In the genomic region with DNA sequence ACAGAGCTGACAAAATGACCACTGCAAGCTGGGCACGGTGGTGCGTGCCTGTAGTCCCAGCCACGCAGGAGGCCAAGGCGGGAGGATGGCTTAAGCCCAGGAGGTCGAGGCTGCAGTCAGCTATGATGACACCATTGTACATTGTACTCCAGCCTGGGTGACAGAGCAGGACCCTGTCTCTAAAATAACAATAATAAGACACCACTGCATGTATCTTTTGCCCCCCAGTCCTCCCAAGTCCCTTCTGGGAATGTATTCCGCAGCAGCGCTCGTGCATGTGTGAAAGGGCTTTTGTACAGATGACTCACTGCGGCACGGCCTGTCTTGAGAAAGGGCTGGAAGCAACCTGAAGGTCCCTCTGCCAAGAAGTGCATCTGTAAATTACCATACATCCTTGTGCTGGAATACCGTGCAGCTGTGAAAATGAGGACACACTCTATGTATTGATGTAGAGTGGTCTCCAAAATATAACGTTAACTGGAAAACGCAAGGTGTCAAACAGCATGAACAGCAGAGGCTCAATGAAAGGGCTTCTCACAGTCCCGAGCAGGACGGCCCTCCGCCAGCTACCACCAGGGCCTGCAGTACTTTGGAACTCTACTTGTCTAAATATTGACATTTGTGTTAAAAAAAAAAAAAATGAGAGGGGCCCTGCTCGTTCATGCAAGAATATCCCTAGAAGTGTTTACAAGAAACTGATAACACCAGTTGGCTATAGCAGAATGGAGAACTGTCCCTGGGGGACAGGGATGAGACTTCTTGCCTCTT, we compare ENCODE assay signal across 15 cellular contexts. TPM values are rescaled to one million over a fixed set of nuclear protein-coding genes. Genes with fewer than 3 reads are reported as not detected.
DNase-seq lines count a peak whose midpoint lies in the region; ATAC-seq lines count a peak whose summit lies in the region.
"Had no signal": no experiment of that assay in that cellular context is flagged by ENCODE, and none has a peak within 500 bp of the region (broad histone marks: within the 10 kb centered on the region; RNA-seq: fewer than 3 reads in every experiment).

No MANE protein-coding gene starts in this region.

- H3K27ac Mint-ChIP-seq in T-helper 17 cell = no peak overlapping the region
- H3K27ac Mint-ChIP-seq: activated naive CD4-positive, alpha-beta T cell treated with anti-CD3 and anti-CD28 coated beads, Interleukin-2, amount 10 ng/mL, durations not matched to agents 7 days and 5 days had no signal

- DNase-seq in ELR (ENCODE audit: low read depth) (peak; percentile 46), astrocyte of the hippocampus (ENCODE audit: low read depth, low spot score) (peak; percentile 74), iris pigment epithelial cell (ENCODE audit: low read depth) (peak; percentile 87), sciatic nerve (ENCODE audit: low spot score) (no peak), HPDE6-E6E7 (ENCODE audit: extremely low spot score) (no peak), RKO (ENCODE audit: low spot score) (no peak), T-helper 17 cell (no peak), SW480 (ENCODE audit: low spot score) (no peak)
- DNase-seq: activated CD8-positive, alpha-beta T cell treated with anti-CD3 and anti-CD28 coated beads, Interleukin-2, amount 10 ng/mL, durations not matched to agents 7 days and 5 days; activated naive CD4-positive, alpha-beta T cell treated with anti-CD3 and anti-CD28 coated beads, Interleukin-2, amount 10 ng/mL, durations not matched to agents 7 days and 5 days; BE2C; effector memory CD8-positive, alpha-beta T cell; GF-D8; midbrain; small intestine had no signal

- peaks cover 4% of the 10 kb centered on the region for H3K4me1 Mint-ChIP-seq in T-helper 17 cell
- H3K4me1 Mint-ChIP-seq: activated naive CD4-positive, alpha-beta T cell treated with anti-CD3 and anti-CD28 coated beads, Interleukin-2, amount 10 ng/mL, durations not matched to agents 7 days and 5 days had no signal

- no peaks in the 10 kb centered on the region for H3K9me3 ChIP-seq in T-helper 17 cell (ENCODE audit: control insufficient read depth, low read length, poor library complexity, severe bottlenecking)
- H3K9me3 ChIP-seq: BE2C had no signal

- intact Hi-C loops in sciatic nerve (cut with DNase I) = no loop called here

- no peaks in the 10 kb centered on the region for H3K27me3 Mint-ChIP-seq in T-helper 17 cell
- H3K27me3 Mint-ChIP-seq: activated naive CD4-positive, alpha-beta T cell treated with anti-CD3 and anti-CD28 coated beads, Interleukin-2, amount 10 ng/mL, durations not matched to agents 7 days and 5 days; effector memory CD8-positive, alpha-beta T cell had no signal

- ATAC-seq in sciatic nerve (peak; percentile 65), T-helper 17 cell (no peak)
- ATAC-seq: activated CD8-positive, alpha-beta T cell treated with anti-CD3 and anti-CD28 coated beads, Interleukin-2, amount 10 ng/mL, durations not matched to agents 7 days and 5 days; effector memory CD8-positive, alpha-beta T cell had no signal

- no peak overlapping the region for H3K4me3 Mint-ChIP-seq in T-helper 17 cell
- H3K4me3 Mint-ChIP-seq: activated CD8-positive, alpha-beta T cell treated with anti-CD3 and anti-CD28 coated beads, Interleukin-2, amount 10 ng/mL, durations not matched to agents 7 days and 5 days; activated naive CD4-positive, alpha-beta T cell treated with anti-CD3 and anti-CD28 coated beads, Interleukin-2, amount 10 ng/mL, durations not matched to agents 7 days and 5 days; effector memory CD8-positive, alpha-beta T cell had no signal

- H3K36me3 Mint-ChIP-seq in T-helper 17 cell (ENCODE audit: low read depth) = no peaks in the 10 kb centered on the region

RNA-seq across cellular contexts. Expression of gene CDC42EP2, which starts 9.0 kb away (rescaled TPM):
- 34.7 TPM for total RNA-seq in sciatic nerve
- total RNA-seq in T-helper 17 cell = under 1 TPM in 1 of 2 donors, not detected in 1; 0.55 TPM

RNA-seq across cellular contexts. Expression of gene DPF2, which starts 28.0 kb away (rescaled TPM):
- total RNA-seq in sciatic nerve (62.5 TPM), T-helper 17 cell (10 to 100 TPM; 49.1 to 62.6 TPM)

RNA-seq across cellular contexts. Expression of gene POLA2, which starts 43.9 kb away (rescaled TPM):
- total RNA-seq in sciatic nerve = 5.5 TPM
- total RNA-seq in T-helper 17 cell = 10 to 100 TPM; 13.0 to 15.4 TPM

RNA-seq across cellular contexts. Expression of gene TIGD3, which starts 48.9 kb away (rescaled TPM):
- total RNA-seq in sciatic nerve (not detected), T-helper 17 cell (under 1 TPM; 0.21 to 0.45 TPM)

Comparison
In these comparisons a context has a peak if more than half of its experiments do, and no peak if none do; other contexts are left out.
1. DNase-seq: peak in ELR (single experiment), astrocyte of the hippocampus (single experiment) and iris pigment epithelial cell (single experiment); none in sciatic nerve (single experiment), HPDE6-E6E7 (single experiment), RKO (single experiment), T-helper 17 cell (0 of 3) and SW480 (single experiment).
2. RNA of gene CDC42EP2, which starts 9.0 kb away (total RNA-seq): 34.7 TPM in sciatic nerve (single experiment); 0.55 TPM in T-helper 17 cell; every median in the first group is over 10 times any median in the second.